1 cellular context compared by ENCODE assay signal in genomic region chr2:165015052-165015642, GRCh38.
TF ChIP-seq lines count a peak whose summit lies in the region.

No MANE protein-coding gene starts in this region.

TF ChIP-seq in IMR-90, 13 proteins besides CTCF, POLR2A, EP300 and RAD21:
- TF ChIP-seq FOS (IDR thresholded peaks at IDR 0.05; ENCODE audit: low read depth, low read length) (no peak), SMC3 (IDR thresholded peaks at IDR 0.05; ENCODE audit: low read depth, low read length) (peak; percentile 62), CEBPB (IDR thresholded peaks at IDR 0.05; ENCODE audit: low read depth, low read length) (no peak), NFE2L2 (IDR thresholded peaks at IDR 0.05; ENCODE audit: low read depth, low read length) (no peak)
TF ChIP-seq in IMR-90: peak in this region for 1.
